ENCODE assay signal across 8 cellular contexts in the genomic region with DNA sequence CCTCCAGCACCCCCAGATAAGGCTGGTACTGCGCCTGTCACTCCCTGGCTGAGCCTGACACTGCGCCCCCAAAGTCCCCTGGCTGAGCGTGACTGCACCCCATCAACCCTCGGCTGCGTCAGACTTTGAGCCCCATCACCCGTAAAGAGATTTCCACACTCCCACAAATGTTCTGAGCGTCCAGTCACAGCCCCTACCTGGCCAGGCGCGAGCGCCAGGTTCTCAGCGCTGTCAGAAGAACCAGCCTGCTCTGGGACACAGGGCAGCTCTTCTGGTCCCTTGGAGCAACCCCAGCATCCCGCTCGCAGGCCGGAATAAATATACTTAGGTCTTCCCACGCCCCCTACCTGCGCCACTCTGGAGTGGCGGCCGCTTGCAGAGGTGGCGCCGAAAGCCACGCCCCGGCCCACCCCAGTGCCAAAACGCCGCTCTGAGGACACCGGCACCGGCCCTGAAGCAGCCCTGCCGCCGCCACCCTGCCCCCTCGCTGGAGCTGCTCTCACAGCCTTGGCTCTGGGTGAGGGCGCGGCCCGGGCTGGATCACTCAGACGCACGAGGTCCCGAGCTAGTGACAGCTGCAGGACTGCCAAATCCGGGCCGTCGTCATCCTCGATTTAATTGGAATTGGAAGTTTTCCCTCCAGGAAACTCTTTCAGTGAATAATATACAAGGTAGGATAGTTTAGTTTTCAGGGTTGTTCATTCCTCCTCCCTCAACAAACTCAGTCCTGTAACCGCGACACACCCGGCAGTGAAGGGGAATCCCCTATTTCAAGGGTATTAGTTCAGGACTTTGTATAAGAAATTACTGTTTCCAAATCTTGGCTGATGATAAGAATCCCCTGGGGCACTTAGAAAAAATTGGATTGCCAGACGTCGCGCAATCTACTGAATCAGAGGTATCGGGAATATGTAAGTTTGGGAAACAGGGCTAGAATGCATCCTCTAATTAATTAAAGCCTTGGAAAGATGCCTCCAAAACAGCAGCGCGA. TPM values are rescaled to one million over a fixed set of nuclear protein-coding genes. Genes with fewer than 3 reads are reported as not detected.
A peak's percentile ranks its signal among the peaks of the same experiment; 100 is the strongest.
DNase-seq lines count a peak whose midpoint lies in the region; ATAC-seq, FAIRE-seq and TF ChIP-seq lines count a peak whose summit lies in the region.

No MANE protein-coding gene starts in this region.

- no peaks in the 10 kb centered on the region for H3K9me3 ChIP-seq in WERI-Rb-1 (ENCODE audit: severe bottlenecking)

- FAIRE-seq in bronchial epithelial cell (lab: Jason Lieb, UNC) = no peak

- ATAC-seq in GM21737 (IDR thresholded peaks at IDR 0.05; ENCODE audit: unreplicated experiment) = peak; percentile 38

- H3K27ac ChIP-seq in WERI-Rb-1 = no peak overlapping the region

- H3K27me3 ChIP-seq in WERI-Rb-1 (ENCODE audit: insufficient read depth, low read depth, severe bottlenecking) = no peaks in the 10 kb centered on the region
- H3K27me3 ChIP-seq in bronchial epithelial cell (ENCODE audit: control insufficient read depth, insufficient read depth, low read length) = no peaks in the 10 kb centered on the region
- no peaks in the 10 kb centered on the region for H3K27me3 ChIP-seq in kidney epithelial cell (ENCODE audit: control insufficient read depth, insufficient read depth, low read length)

- DNase-seq in ELF-1 (ENCODE audit: low read depth, low spot score) (peak; percentile 95), LHCN-M2 (ENCODE audit: low read depth) (peak; percentile 53), WERI-Rb-1 (peak; percentile 63), bronchial epithelial cell (ENCODE audit: low read depth) (peak; percentile 81), kidney epithelial cell (ENCODE audit: low read depth) (no peak), GF-D8 (lab: John Stamatoyannopoulos, UW) (no peak)
- peak; percentile 78 for DNase-seq in stimulated activated CD4-positive, alpha-beta T cell treated with anti-CD3 and anti-CD28 coated beads, Interleukin-15, amount 100 ng/mL, for 24 hours

- no peak for TF ChIP-seq CTCF in WERI-Rb-1 (IDR thresholded peaks at IDR 0.05; ENCODE audit: low read depth, low read length)
- peak; percentile 11 for TF ChIP-seq CTCF in bronchial epithelial cell (IDR thresholded peaks at IDR 0.05; ENCODE audit: insufficient read depth, low read length, severe bottlenecking)
- peak; percentile 35 for TF ChIP-seq CTCF in kidney epithelial cell (IDR thresholded peaks at IDR 0.05; ENCODE audit: insufficient read depth, low read length, poor library complexity, severe bottlenecking)

- H3K36me3 ChIP-seq in WERI-Rb-1 (no peaks in the 10 kb centered on the region), bronchial epithelial cell (ENCODE audit: control insufficient read depth, insufficient read depth, low read length) (no peaks in the 10 kb centered on the region), kidney epithelial cell (ENCODE audit: control insufficient read depth, insufficient read depth, low read length) (no peaks in the 10 kb centered on the region)

- H3K4me3 ChIP-seq in WERI-Rb-1 (ENCODE audit: low read depth, low read length) = peak overlapping the region; percentile 72
- H3K4me3 ChIP-seq in bronchial epithelial cell (ENCODE audit: low read depth, low read length) = peak overlapping the region; percentile 73
- peak overlapping the region; percentile 41 for H3K4me3 ChIP-seq in kidney epithelial cell (ENCODE audit: low read depth, low read length)

RNA-seq across cellular contexts. Expression of a gene that starts 1.2 kb away (rescaled TPM):
- 19.8 and 25.7 TPM in 2 replicates for total RNA-seq in LHCN-M2 (2014; rRNA removed)
- 16.4 TPM for polyA plus RNA-seq in LHCN-M2 (2012)
- total RNA-seq in bronchial epithelial cell = 37.6 and 58.8 TPM in 2 replicates
- total RNA-seq in kidney epithelial cell = 35.8 and 41.8 TPM in 2 replicates

Comparison
In these comparisons a context has a peak if more than half of its experiments do, and no peak if none do; other contexts are left out.
1. DNase-seq: peak in ELF-1 (single experiment), LHCN-M2 (single experiment), WERI-Rb-1 (single experiment), bronchial epithelial cell (single experiment) and stimulated activated CD4-positive, alpha-beta T cell treated with anti-CD3 and anti-CD28 coated beads, Interleukin-15, amount 100 ng/mL, for 24 hours (single experiment); none in kidney epithelial cell (single experiment) and GF-D8 (single experiment).
2. Peak in every context shown above with its lines, with median percentiles within 50 percentile points of each other: H3K4me3 ChIP-seq.